23 cellular contexts compared by ENCODE assay signal in the genomic region with DNA sequence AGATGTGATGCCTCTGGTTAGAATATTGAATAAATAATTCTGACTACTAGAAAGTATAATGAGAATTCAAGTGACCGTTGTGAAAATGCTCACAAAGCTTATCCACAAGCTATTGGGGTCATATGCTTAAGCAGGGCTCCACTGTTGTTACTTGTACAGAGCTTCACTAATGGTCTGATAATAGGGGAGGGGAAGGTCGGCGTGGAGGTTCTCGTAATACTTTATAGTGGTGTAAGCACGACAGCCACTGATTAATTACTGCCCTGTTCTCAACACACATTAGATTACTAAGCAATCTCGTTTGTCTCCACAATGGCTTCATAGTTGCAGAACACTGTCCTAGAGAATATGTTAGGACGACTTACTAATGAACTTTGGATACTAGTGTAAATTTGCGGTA. TPM values are rescaled to one million over a fixed set of nuclear protein-coding genes. Genes with fewer than 3 reads are reported as not detected.
A peak's percentile ranks its signal among the peaks of the same experiment; 100 is the strongest.
DNase-seq lines count a peak whose midpoint lies in the region; ATAC-seq and TF ChIP-seq lines count a peak whose summit lies in the region.
"Had no signal": no experiment of that assay in that cellular context is flagged by ENCODE, and none has a peak within 500 bp of the region (broad histone marks: within the 10 kb centered on the region; RNA-seq: fewer than 3 reads in every experiment).

No MANE protein-coding gene starts in this region.

- H3K27ac Mint-ChIP-seq in MCF 10A (ENCODE audit: low read depth, unreplicated experiment) = no peak overlapping the region
- H3K27ac Mint-ChIP-seq: activated T-helper 2 cell treated with anti-CD3 and anti-CD28 coated beads, Interferon-gamma antibody, Interleukin-2, Interleukin-4, amounts not matched to agents 10 μg/mL and 5 μg/mL and 100 μg/mL, durations not matched to agents 14 hours and 24 hours and 36 hours; HFFc6; naive B cell had no signal

- H2AFZ ChIP-seq in mammary epithelial cell (ENCODE audit: low read depth, low read length) = peak overlapping the region; percentile 44
- H2AFZ ChIP-seq: parathyroid adenoma had no signal

- DNase-seq in mammary epithelial cell (peak; percentile 44), MCF 10A (ENCODE audit: unreplicated experiment) (no peak), dorsolateral prefrontal cortex (no peak), medulla oblongata (ENCODE audit: extremely low spot score) (peak; percentile 52), tibial artery (no peak)
- no peak for DNase-seq in activated CD4-positive, alpha-beta T cell treated with anti-CD3 and anti-CD28 coated beads for 1 hour
- DNase-seq in stimulated activated CD4-positive, alpha-beta T cell treated with anti-CD3 and anti-CD28 coated beads, Interleukin-2, amount 100 ng/mL, for 24 hours = no peak
- DNase-seq: 8988T; DMS 273 treated with DMSO at 0.1 percent for 48 hours; foreskin melanocyte; HFFc6; Karpas-422; naive B cell; NCI-H1092 treated with DMSO at 0.1 percent for 48 hours; NCI-H2081 treated with DMSO at 0.1 percent for 48 hours; NCI-H524; small intestine; stimulated activated CD8-positive, alpha-beta memory T cell treated with anti-CD3 and anti-CD28 coated beads, Interleukin-4, amount 100 ng/mL, for 48 hours had no signal

- H3K9me3 Mint-ChIP-seq in MCF 10A (ENCODE audit: unreplicated experiment) = no peaks in the 10 kb centered on the region
- H3K9me3 Mint-ChIP-seq: activated T-helper 2 cell treated with anti-CD3 and anti-CD28 coated beads, Interferon-gamma antibody, Interleukin-2, Interleukin-4, amounts not matched to agents 10 μg/mL and 5 μg/mL and 100 μg/mL, durations not matched to agents 14 hours and 24 hours and 36 hours; naive B cell had no signal

- no peak for ATAC-seq in HG02852 (IDR thresholded peaks at IDR 0.05; ENCODE audit: unreplicated experiment)

- no peaks in the 10 kb centered on the region for H3K27me3 Mint-ChIP-seq in MCF 10A (ENCODE audit: insufficient read depth, unreplicated experiment)

- in situ Hi-C loops in mammary epithelial cell (cut with MboI; ENCODE audit: low sequenced_read_pairs in 2 of 2) = no loop called here

- POLR2A ChIA-PET in MCF 10A (lab: Yijun Ruan, JAX) = interaction anchor here (0.6 to 1.2 kb wide), 2 partner anchors 11 to 123 kb away, joined by 3 to 5 read pairs; partner anchors contain the start of gene UNC5C

- H3K9me3 ChIP-seq in mammary epithelial cell (replicated peaks; ENCODE audit: insufficient read depth, low read length) (no peaks in the 10 kb centered on the region), tibial artery (no peaks in the 10 kb centered on the region)
- H3K9me3 ChIP-seq: adrenal gland; BLaER1 treated with 17β-estradiol and CSF1 and Interleukin-3, amounts not matched to agents 10 nM and 100 nM had no signal

- dilution Hi-C loops in mammary epithelial cell (cut with HindIII; ENCODE audit: low sequenced_read_pairs) = no loop called here

- H3K4me1 ChIP-seq in mammary epithelial cell (ENCODE audit: insufficient read depth, low read length) (peaks cover 3% of the 10 kb centered on the region), tibial artery (peaks cover 0 to 32% (median 5%) of the 10 kb centered on the region in 4 donors)
- H3K4me1 ChIP-seq: BLaER1 treated with 17β-estradiol and CSF1 and Interleukin-3, amounts not matched to agents 10 nM and 100 nM; parathyroid adenoma had no signal

- no peak for TF ChIP-seq CTCF in mammary epithelial cell (conservative IDR thresholded peaks at IDR 0.05 in 1 of 2, IDR thresholded peaks at IDR 0.05 in 1 of 2; ENCODE audit: extremely low read depth in 1 of 2, insufficient read depth in 1 of 2, low read depth in 1 of 2, low read length in 2 of 2)
- no peak for TF ChIP-seq CTCF in MCF 10A (IDR thresholded peaks at IDR 0.05; ENCODE audit: unreplicated experiment)
- peak in 1 of 56 donors; percentile 11 for TF ChIP-seq CTCF in dorsolateral prefrontal cortex (IDR thresholded peaks at IDR 0.05 in 54 of 56, conservative IDR thresholded peaks at IDR 0.05 in 2 of 56; ENCODE audit: low read depth in 1 of 56, partially characterized antibody in 56 of 56)
- no peak for TF ChIP-seq CTCF in tibial artery (IDR thresholded peaks at IDR 0.05)

- intact Hi-C loops in mammary epithelial cell (cut with micrococcal nuclease) = no loop called here
- intact Hi-C loops in MCF 10A (cut with micrococcal nuclease) = no loop called here
- intact Hi-C loops in dorsolateral prefrontal cortex (cut with DNase I) = no loop called here
- intact Hi-C loops in tibial artery (cut with DNase I; ENCODE audit: low total_unique reads) = no loop called here

- H3K27ac ChIP-seq in mammary epithelial cell (ENCODE audit: insufficient read depth, low read depth, low read length) (peak overlapping the region; percentile 51), dorsolateral prefrontal cortex (peak overlapping the region in 55 of 59 donors; percentile 13 to 100 (median 98)), tibial artery (peak overlapping the region; percentile 96 to 98)
- H3K27ac ChIP-seq: BLaER1 treated with 17β-estradiol and CSF1 and Interleukin-3, amounts not matched to agents 10 nM and 100 nM; parathyroid adenoma had no signal

- no peaks in the 10 kb centered on the region for H3K27me3 ChIP-seq in mammary epithelial cell (ENCODE audit: insufficient read depth, low read length)
- H3K27me3 ChIP-seq in dorsolateral prefrontal cortex = no peaks in the 10 kb centered on the region
- no peaks in the 10 kb centered on the region for H3K27me3 ChIP-seq in tibial artery
- H3K27me3 ChIP-seq: adrenal gland; BLaER1 treated with 17β-estradiol and CSF1 and Interleukin-3, amounts not matched to agents 10 nM and 100 nM had no signal

- H3K36me3 ChIP-seq in mammary epithelial cell (ENCODE audit: insufficient read depth, low read length) = no peaks in the 10 kb centered on the region
- H3K36me3 ChIP-seq in tibial artery = no peaks in the 10 kb centered on the region
- H3K36me3 ChIP-seq: adrenal gland; BLaER1 treated with 17β-estradiol and CSF1 and Interleukin-3, amounts not matched to agents 10 nM and 100 nM had no signal

- no peaks in the 10 kb centered on the region for H4K20me1 ChIP-seq in mammary epithelial cell (ENCODE audit: insufficient read depth, low read length)
- H4K20me1 ChIP-seq: BLaER1 treated with 17β-estradiol and CSF1 and Interleukin-3, amounts not matched to agents 10 nM and 100 nM had no signal

- H3K4me3 Mint-ChIP-seq in MCF 10A (ENCODE audit: unreplicated experiment) = no peak overlapping the region
- H3K4me3 Mint-ChIP-seq: HFFc6, naive B cell had no signal

- peaks cover 58% of the 10 kb centered on the region for H3K79me2 ChIP-seq in mammary epithelial cell (ENCODE audit: insufficient read depth, low read length)
- H3K79me2 ChIP-seq: parathyroid adenoma had no signal

- H3K4me3 ChIP-seq in mammary epithelial cell (replicated peaks in 1 of 3; ENCODE audit: insufficient read depth in 1 of 3, low read depth in 2 of 3, low read length in 3 of 3) (peak overlapping the region; percentile 17 to 35 (median 33)), dorsolateral prefrontal cortex (peak overlapping the region in 56 of 59 donors; percentile 0 to 94 (median 29)), tibial artery (peak overlapping the region; percentile 37 to 81)
- H3K4me3 ChIP-seq: BLaER1 treated with 17β-estradiol and CSF1 and Interleukin-3, amounts not matched to agents 10 nM and 100 nM had no signal

- CTCF ChIA-PET in mammary epithelial cell (lab: Charles Lee; ENCODE audit: low non-redundant PET) (no interaction called here), MCF 10A (lab: Yijun Ruan, JAX) (interaction anchor here (0.6 to 1.2 kb wide), 5 partner anchors 11 to 371 kb away, joined by 3 to 4 read pairs (median 3); partner anchors contain the start of gene UNC5C)

- 18% methylated on average over 8 of the region's 8 CpGs for WGBS in mammary epithelial cell (ENCODE audit: low coverage, missing lambda C conversion rate)

- H3K9ac ChIP-seq in mammary epithelial cell (ENCODE audit: insufficient read depth, low read length) = peak overlapping the region; percentile 13
- H3K9ac ChIP-seq: BLaER1 treated with 17β-estradiol and CSF1 and Interleukin-3, amounts not matched to agents 10 nM and 100 nM; parathyroid adenoma had no signal

- BruUV-seq in mammary epithelial cell (replicated peaks; lab: Mats Ljungman, UMichigan) (no TSS peak), MCF 10A (replicated peaks; lab: Mats Ljungman, UMichigan) (no TSS peak)

- no peaks in the 10 kb centered on the region for H3K4me1 Mint-ChIP-seq in MCF 10A (ENCODE audit: insufficient read depth, unreplicated experiment)
- H3K4me1 Mint-ChIP-seq: naive B cell had no signal

- no peaks in the 10 kb centered on the region for H3K36me3 Mint-ChIP-seq in MCF 10A (ENCODE audit: insufficient read depth, unreplicated experiment)
- H3K36me3 Mint-ChIP-seq: naive B cell had no signal

- H3K4me2 ChIP-seq in mammary epithelial cell (ENCODE audit: insufficient read depth, low read depth, low read length) = peak overlapping the region; percentile 85
- H3K4me2 ChIP-seq: BLaER1 treated with 17β-estradiol and CSF1 and Interleukin-3, amounts not matched to agents 10 nM and 100 nM had no signal

RNA-seq across cellular contexts. Expression of gene UNC5C, which starts 11.6 kb away (rescaled TPM):
- 1 to 10 TPM; 4.5 to 9.8 TPM for total RNA-seq in mammary epithelial cell
- polyA plus RNA-seq in mammary epithelial cell = 3.0 TPM
- 22.3 TPM for polyA minus RNA-seq in mammary epithelial cell
- not detected in 2 replicates for total RNA-seq in MCF 10A (2022)
- 10 to 100 TPM; 16.1 to 88.4 (median 33.9) TPM for total RNA-seq in dorsolateral prefrontal cortex
- total RNA-seq: HFFc6 had no signal

Comparison
In these comparisons a context has a peak if more than half of its experiments do, and no peak if none do; other contexts are left out.
1. DNase-seq: peak in mammary epithelial cell (single experiment) and medulla oblongata (single experiment); none in MCF 10A (single experiment), dorsolateral prefrontal cortex (0 of 10), tibial artery (0 of 2), activated CD4-positive, alpha-beta T cell treated with anti-CD3 and anti-CD28 coated beads for 1 hour (single experiment) and stimulated activated CD4-positive, alpha-beta T cell treated with anti-CD3 and anti-CD28 coated beads, Interleukin-2, amount 100 ng/mL, for 24 hours (0 of 2).
2. Peak in every context shown above with its lines, with median percentiles within 50 percentile points of each other: H3K27ac ChIP-seq and H3K4me3 ChIP-seq.